In the genomic region with DNA sequence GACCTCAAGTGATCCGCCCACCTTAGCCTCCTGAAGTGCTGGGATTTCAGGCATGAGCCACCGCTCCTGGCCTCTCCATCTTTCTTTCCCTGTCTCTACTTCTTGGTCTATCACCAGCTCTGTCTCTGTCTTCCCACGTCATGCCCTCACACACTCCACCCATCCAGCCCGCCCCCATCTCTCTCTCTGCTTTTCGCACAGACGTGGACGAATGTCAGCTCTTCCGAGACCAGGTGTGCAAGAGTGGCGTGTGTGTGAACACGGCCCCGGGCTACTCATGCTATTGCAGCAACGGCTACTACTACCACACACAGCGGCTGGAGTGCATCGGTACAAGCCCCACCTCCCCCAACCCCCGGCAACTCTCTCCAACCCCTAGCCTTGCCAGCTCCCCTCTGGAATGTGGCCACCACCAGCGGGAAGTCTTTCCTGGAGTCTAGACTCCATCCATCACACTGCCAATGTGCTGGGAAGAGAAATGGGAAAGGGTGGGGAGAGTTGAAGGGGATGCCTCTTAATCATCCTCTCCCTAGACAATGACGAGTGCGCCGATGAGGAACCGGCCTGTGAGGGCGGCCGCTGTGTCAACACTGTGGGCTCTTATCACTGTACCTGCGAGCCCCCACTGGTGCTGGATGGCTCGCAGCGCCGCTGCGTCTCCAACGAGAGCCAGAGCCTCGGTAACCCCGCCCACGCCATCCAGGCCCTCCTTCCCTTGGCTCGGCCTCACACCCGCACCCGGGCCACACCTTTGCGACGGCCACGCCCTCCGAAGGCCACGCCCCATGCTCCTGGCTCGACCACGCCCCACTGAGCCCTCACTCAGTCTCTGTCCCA, we compare ENCODE assay signal across 10 cellular contexts. TPM values are rescaled to one million over a fixed set of nuclear protein-coding genes. Genes with fewer than 3 reads are reported as not detected.
DNase-seq lines count a peak whose midpoint lies in the region; ATAC-seq and TF ChIP-seq lines count a peak whose summit lies in the region.
"Had no signal": no experiment of that assay in that cellular context is flagged by ENCODE, and none has a peak within 500 bp of the region (broad histone marks: within the 10 kb centered on the region; RNA-seq: fewer than 3 reads in every experiment).

No MANE protein-coding gene starts in this region.

- intact Hi-C loops in left cardiac atrium (cut with DNase I) (no loop called here), aorta (cut with DNase I) (no loop called here), stomach (cut with DNase I; ENCODE audit: low total_unique reads) (no loop called here)
- intact Hi-C loops in naive thymus-derived CD4-positive, alpha-beta T cell (cut with micrococcal nuclease): no loop called here

- no peak overlapping the region for H3K4me3 Mint-ChIP-seq in naive thymus-derived CD4-positive, alpha-beta T cell
- no peak overlapping the region for H3K4me3 Mint-ChIP-seq in stimulated activated naive B cell treated with anti-CD40 and anti-IgM and Interleukin-4, amounts not matched to agents 10 μg/mL and 1 μg/mL and 100 μg/mL, for 72 hours
- H3K4me3 Mint-ChIP-seq: CD4-positive, alpha-beta T cell had no signal

- H3K27me3 ChIP-seq in Peyer's patch (no peaks in the 10 kb centered on the region), aorta (ENCODE audit: control insufficient read depth in 1 of 2, insufficient read depth in 2 of 2, low read length in 1 of 2) (no peaks in the 10 kb centered on the region), stomach (no peaks in the 10 kb centered on the region)
- no peaks in the 10 kb centered on the region for H3K27me3 ChIP-seq in naive thymus-derived CD4-positive, alpha-beta T cell (ENCODE audit: control insufficient read depth in 2 of 2, insufficient read depth in 2 of 2, low read length in 2 of 2)

- H3K4me3 ChIP-seq in Peyer's patch (no peak overlapping the region), aorta (ENCODE audit: low read length in 2 of 2) (no peak overlapping the region), stomach (no peak overlapping the region)
- no peak overlapping the region for H3K4me3 ChIP-seq in naive thymus-derived CD4-positive, alpha-beta T cell (ENCODE audit: low read length)

- ATAC-seq in left cardiac atrium (peak; percentile 19 to 62), aorta (ENCODE audit: low FRiP score) (peak; percentile 17)
- no peak for ATAC-seq in naive thymus-derived CD4-positive, alpha-beta T cell
- ATAC-seq in stimulated activated naive B cell treated with anti-CD40 and anti-IgM and Interleukin-4, amounts not matched to agents 10 μg/mL and 1 μg/mL and 100 μg/mL, for 72 hours (replicated peaks): no peak

- no peak for TF ChIP-seq EP300 in stomach (IDR thresholded peaks at IDR 0.05)

- WGBS in aorta, 2 donors: 52 to 54% methylated on average over 41 of the region's 41 CpGs
- WGBS in stomach, 5 donors: 48 to 55% (median 50%) methylated on average over 35 to 41 of the region's 41 CpGs

- peak overlapping the region in 1 of 9 donors; percentile 62 for H3K27ac Mint-ChIP-seq in naive thymus-derived CD4-positive, alpha-beta T cell
- no peak overlapping the region for H3K27ac Mint-ChIP-seq in stimulated activated naive B cell treated with anti-CD40 and anti-IgM and Interleukin-4, amounts not matched to agents 10 μg/mL and 1 μg/mL and 100 μg/mL, for 72 hours
- H3K27ac Mint-ChIP-seq: CD4-positive, alpha-beta T cell had no signal

- DNase-seq in stimulated activated CD4-positive, alpha-beta T cell treated with anti-CD3 and anti-CD28 coated beads, Interleukin-15, amount 100 ng/mL, for 24 hours: peak; percentile 52
- no peak for DNase-seq in stimulated activated CD4-positive, alpha-beta T cell treated with anti-CD3 and anti-CD28 coated beads, Interleukin-4, amount 100 ng/mL, for 4 hours
- peak in 2 of 3 donors; percentile 82 to 87 for DNase-seq in Peyer's patch
- peak; percentile 59 for DNase-seq in left cardiac atrium
- DNase-seq in aorta: no peak
- no peak for DNase-seq in naive thymus-derived CD4-positive, alpha-beta T cell
- no peak for DNase-seq in stomach
- DNase-seq in stimulated activated naive B cell treated with anti-CD40 and anti-IgM and Interleukin-4, amounts not matched to agents 10 μg/mL and 1 μg/mL and 100 μg/mL, for 72 hours: no peak
- DNase-seq: CD4-positive, alpha-beta T cell had no signal

- H3K4me1 ChIP-seq in Peyer's patch (peaks cover 0 to 9% (median 0%) of the 10 kb centered on the region in 4 donors), aorta (ENCODE audit: control insufficient read depth in 1 of 2, insufficient read depth in 2 of 2, low read length in 2 of 2) (no peaks in the 10 kb centered on the region), stomach (peaks cover 0 to 10% (median 1%) of the 10 kb centered on the region in 4 donors)
- H3K4me1 ChIP-seq in naive thymus-derived CD4-positive, alpha-beta T cell (ENCODE audit: control insufficient read depth in 2 of 2, insufficient read depth in 2 of 2, low read length in 2 of 2): no peaks in the 10 kb centered on the region

- TF ChIP-seq CTCF in Peyer's patch (IDR thresholded peaks at IDR 0.05) (no peak), stomach (IDR thresholded peaks at IDR 0.05) (no peak)

- H3K27ac ChIP-seq in Peyer's patch (no peak overlapping the region), aorta (ENCODE audit: low read depth in 1 of 2, low read length in 2 of 2) (no peak overlapping the region), stomach (no peak overlapping the region)
- H3K27ac ChIP-seq in naive thymus-derived CD4-positive, alpha-beta T cell (ENCODE audit: low read depth, low read length): no peak overlapping the region
- H3K27ac ChIP-seq: VCaP had no signal

- POLR2A ChIA-PET in naive thymus-derived CD4-positive, alpha-beta T cell (lab: Charles Lee): interaction anchor here (1.2 kb wide), 1 partner anchor 20 kb away, joined by 3 read pairs; no protein-coding TSS in a partner anchor

- CTCF ChIA-PET in naive thymus-derived CD4-positive, alpha-beta T cell (lab: Charles Lee): interaction anchor here (1.2 kb wide), 1 partner anchor 11 kb away, joined by 3 read pairs; no protein-coding TSS in a partner anchor

- H3K4me1 Mint-ChIP-seq in naive thymus-derived CD4-positive, alpha-beta T cell: peaks cover 0 to 15% (median 3%) of the 10 kb centered on the region in 7 donors
- peaks cover 8 to 20% of the 10 kb centered on the region in 2 donors for H3K4me1 Mint-ChIP-seq in stimulated activated naive B cell treated with anti-CD40 and anti-IgM and Interleukin-4, amounts not matched to agents 10 μg/mL and 1 μg/mL and 100 μg/mL, for 72 hours

- H3K36me3 ChIP-seq in Peyer's patch (peaks cover 0 to 92% (median 0%) of the 10 kb centered on the region in 3 donors), aorta (ENCODE audit: control insufficient read depth in 1 of 2, insufficient read depth in 2 of 2, low read length in 1 of 2) (peaks cover 0 to 10% of the 10 kb centered on the region in 2 donors), stomach (peaks cover 23 to 92% (median 84%) of the 10 kb centered on the region in 4 donors)
- H3K36me3 ChIP-seq in naive thymus-derived CD4-positive, alpha-beta T cell (ENCODE audit: control insufficient read depth in 2 of 3, insufficient read depth in 3 of 3, low read length in 3 of 3): peaks cover 0 to 55% (median 11%) of the 10 kb centered on the region in 3 experiments

- TF ChIP-seq POLR2A in Peyer's patch (IDR thresholded peaks at IDR 0.05) (no peak), stomach (IDR thresholded peaks at IDR 0.05) (no peak)

- peaks cover 10 to 38% (median 15%) of the 10 kb centered on the region in 5 donors for H3K36me3 Mint-ChIP-seq in naive thymus-derived CD4-positive, alpha-beta T cell
- peaks cover 32 to 58% of the 10 kb centered on the region in 2 donors for H3K36me3 Mint-ChIP-seq in stimulated activated naive B cell treated with anti-CD40 and anti-IgM and Interleukin-4, amounts not matched to agents 10 μg/mL and 1 μg/mL and 100 μg/mL, for 72 hours

- no peaks in the 10 kb centered on the region for H3K9me3 ChIP-seq in Peyer's patch
- H3K9me3 ChIP-seq in aorta (ENCODE audit: control insufficient read depth, low read length): no peaks in the 10 kb centered on the region
- H3K9me3 ChIP-seq in naive thymus-derived CD4-positive, alpha-beta T cell (ENCODE audit: control insufficient read depth in 2 of 3, low read length in 3 of 3): no peaks in the 10 kb centered on the region
- H3K9me3 ChIP-seq in stomach: no peaks in the 10 kb centered on the region

- no peaks in the 10 kb centered on the region for H3K9me3 Mint-ChIP-seq in naive thymus-derived CD4-positive, alpha-beta T cell
- no peaks in the 10 kb centered on the region for H3K9me3 Mint-ChIP-seq in stimulated activated naive B cell treated with anti-CD40 and anti-IgM and Interleukin-4, amounts not matched to agents 10 μg/mL and 1 μg/mL and 100 μg/mL, for 72 hours
- H3K9me3 Mint-ChIP-seq: CD4-positive, alpha-beta T cell had no signal

- H3K27me3 Mint-ChIP-seq in naive thymus-derived CD4-positive, alpha-beta T cell: no peaks in the 10 kb centered on the region
- no peaks in the 10 kb centered on the region for H3K27me3 Mint-ChIP-seq in stimulated activated naive B cell treated with anti-CD40 and anti-IgM and Interleukin-4, amounts not matched to agents 10 μg/mL and 1 μg/mL and 100 μg/mL, for 72 hours
- H3K27me3 Mint-ChIP-seq: CD4-positive, alpha-beta T cell had no signal

RNA-seq across cellular contexts. Expression of a gene that starts 22.5 kb away (rescaled TPM):
- 100 to 1,000 TPM; 164 to 484 (median 329) TPM for total RNA-seq in Peyer's patch
- total RNA-seq in left cardiac atrium: 100 to 1,000 TPM; 272 to 361 TPM
- total RNA-seq in aorta: 100 to 1,000 TPM; 286 to 725 TPM
- 100 to 1,000 TPM; 140 to 768 TPM for polyA plus RNA-seq in aorta
- total RNA-seq in naive thymus-derived CD4-positive, alpha-beta T cell: 100 to 1,000 TPM in 4 of 5 experiments, 10 to 100 TPM in 1; 62.4 to 116 (median 111) TPM
- 10 to 100 TPM; 21.8 to 41.4 TPM for polyA plus RNA-seq in naive thymus-derived CD4-positive, alpha-beta T cell
- 1,000 to 10,000 TPM in 1 of 5 donors, 100 to 1,000 TPM in 3, 10 to 100 TPM in 1; 79.0 to 1,027 (median 190) TPM for total RNA-seq in stomach
- 100 to 1,000 TPM in 1 of 3 donors, 10 to 100 TPM in 2; 66.1 to 102 (median 98.6) TPM for polyA plus RNA-seq in stomach

RNA-seq across cellular contexts. Expression of a gene that starts 46.9 kb away (rescaled TPM):
- total RNA-seq in Peyer's patch (100 to 1,000 TPM in 2 of 4 donors, 10 to 100 TPM in 2; 73.4 to 121 (median 99.9) TPM), left cardiac atrium (10 to 100 TPM; 23.5 to 24.4 TPM), aorta (10 to 100 TPM; 54.0 to 75.3 TPM), stomach (100 to 1,000 TPM in 1 of 5 donors, 10 to 100 TPM in 4; 15.8 to 102 (median 70.6) TPM)
- polyA plus RNA-seq in aorta (100 to 1,000 TPM in 1 of 2 donors, 10 to 100 TPM in 1; 29.4 to 150 TPM), stomach (10 to 100 TPM; 76.1 to 95.7 (median 79.9) TPM)
- total RNA-seq in naive thymus-derived CD4-positive, alpha-beta T cell: 100 to 1,000 TPM in 4 of 5 experiments, 10 to 100 TPM in 1; 98.4 to 218 (median 139) TPM
- polyA plus RNA-seq in naive thymus-derived CD4-positive, alpha-beta T cell: 100 to 1,000 TPM in 1 of 2 donors, 10 to 100 TPM in 1; 92.8 to 140 TPM

Comparison
In these comparisons a context has a peak if more than half of its experiments do, and no peak if none do; other contexts are left out.
1. DNase-seq: peak in stimulated activated CD4-positive, alpha-beta T cell treated with anti-CD3 and anti-CD28 coated beads, Interleukin-15, amount 100 ng/mL, for 24 hours (single experiment), Peyer's patch (2 of 3) and left cardiac atrium (single experiment); none in stimulated activated CD4-positive, alpha-beta T cell treated with anti-CD3 and anti-CD28 coated beads, Interleukin-4, amount 100 ng/mL, for 4 hours (0 of 2), aorta (0 of 2), naive thymus-derived CD4-positive, alpha-beta T cell (0 of 9), stomach (single experiment) and stimulated activated naive B cell treated with anti-CD40 and anti-IgM and Interleukin-4, amounts not matched to agents 10 μg/mL and 1 μg/mL and 100 μg/mL, for 72 hours (single experiment).
2. ATAC-seq: peak in left cardiac atrium (2 of 2) and aorta (single experiment); none in naive thymus-derived CD4-positive, alpha-beta T cell (single experiment) and stimulated activated naive B cell treated with anti-CD40 and anti-IgM and Interleukin-4, amounts not matched to agents 10 μg/mL and 1 μg/mL and 100 μg/mL, for 72 hours (0 of 2).